In genomic region chr5:20574576-20574975, GRCh38 we compare ENCODE assay signal across 18 cellular contexts.
A peak's percentile ranks its signal among the peaks of the same experiment; 100 is the strongest.
DNase-seq lines count a peak whose midpoint lies in the region; TF ChIP-seq lines count a peak whose summit lies in the region.
"Had no signal": no experiment of that assay in that cellular context is flagged by ENCODE, and none has a peak within 500 bp of the region (broad histone marks: within the 10 kb centered on the region; RNA-seq: fewer than 3 reads in every experiment).

No MANE protein-coding gene starts in this region.

- H3K36me3 Mint-ChIP-seq in brain = no peaks in the 10 kb centered on the region
- H3K36me3 Mint-ChIP-seq in progenitor cell of endocrine pancreas (ENCODE audit: insufficient read depth) = no peaks in the 10 kb centered on the region
- H3K36me3 Mint-ChIP-seq: CD4-positive, CD25-positive, alpha-beta regulatory T cell; CD8-positive, alpha-beta memory T cell; IgD-negative memory B cell had no signal

- no peaks in the 10 kb centered on the region for H3K27me3 ChIP-seq in endocrine pancreas (ENCODE audit: control insufficient read depth, insufficient read depth, low read length)
- H3K27me3 ChIP-seq: BE2C had no signal

- H3K27me3 Mint-ChIP-seq in brain = peaks cover 5% of the 10 kb centered on the region
- H3K27me3 Mint-ChIP-seq in progenitor cell of endocrine pancreas = no peaks in the 10 kb centered on the region
- H3K27me3 Mint-ChIP-seq: CD4-positive, CD25-positive, alpha-beta regulatory T cell; CD8-positive, alpha-beta memory T cell; IgD-negative memory B cell had no signal

- peak overlapping the region; percentile 73 for H3K4me3 ChIP-seq in endocrine pancreas (ENCODE audit: control insufficient read depth, insufficient read depth, low read length)

- H3K9me3 Mint-ChIP-seq in brain (peaks cover 0 to 5% (median 0%) of the 10 kb centered on the region in 5 experiments), progenitor cell of endocrine pancreas (ENCODE audit: low read depth) (no peaks in the 10 kb centered on the region)

- DNase-seq in progenitor cell of endocrine pancreas (ENCODE audit: low spot score, unreplicated experiment) = no peak
- DNase-seq in NOMO-1 treated with dmso at 0.1 percent for 144 hours (lab: John Stamatoyannopoulos, UW; ENCODE audit: unreplicated experiment) = no peak
- DNase-seq in activated T-cell treated with anti-CD3 and anti-CD28 coated beads, Interleukin-2, amount 50 U/mL, for 48 hours = no peak
- DNase-seq in globus pallidus (ENCODE audit: low spot score) = no peak
- DNase-seq: ACHN; BE2C; CD4-positive, CD25-positive, alpha-beta regulatory T cell; CD8-positive, alpha-beta memory T cell; COR-L47; DMS153; DMS79; GF-D8; GOT3; H7; HFFc6 had no signal

- peaks cover 39% of the 10 kb centered on the region for H3K4me1 ChIP-seq in endocrine pancreas (ENCODE audit: control insufficient read depth, insufficient read depth, low read length)
- H3K4me1 ChIP-seq: BE2C had no signal

- no peak overlapping the region for H3K9ac ChIP-seq in endocrine pancreas (ENCODE audit: control insufficient read depth, insufficient read depth, low read length)

- peaks cover 33% of the 10 kb centered on the region for H3K4me1 Mint-ChIP-seq in brain
- H3K4me1 Mint-ChIP-seq in progenitor cell of endocrine pancreas (ENCODE audit: low read depth) = peaks cover 31% of the 10 kb centered on the region
- H3K4me1 Mint-ChIP-seq: CD4-positive, CD25-positive, alpha-beta regulatory T cell; CD8-positive, alpha-beta memory T cell had no signal

- no peaks in the 10 kb centered on the region for H3K9me3 ChIP-seq in endocrine pancreas (ENCODE audit: control insufficient read depth, low read length)
- H3K9me3 ChIP-seq: BE2C had no signal

- peak overlapping the region; percentile 33 to 78 (median 66) for H3K4me3 Mint-ChIP-seq in brain
- peak overlapping the region; percentile 34 for H3K4me3 Mint-ChIP-seq in progenitor cell of endocrine pancreas (ENCODE audit: low read depth)
- H3K4me3 Mint-ChIP-seq: CD4-positive, CD25-positive, alpha-beta regulatory T cell; CD8-positive, alpha-beta memory T cell; HFFc6; IgD-negative memory B cell had no signal

- no peaks in the 10 kb centered on the region for H3K36me3 ChIP-seq in endocrine pancreas (ENCODE audit: control insufficient read depth, insufficient read depth, low read length)
- H3K36me3 ChIP-seq: BE2C had no signal

- H3K27ac Mint-ChIP-seq in brain (peak overlapping the region in 1 of 5 experiments; percentile 34), progenitor cell of endocrine pancreas (no peak overlapping the region)
- H3K27ac Mint-ChIP-seq: CD4-positive, CD25-positive, alpha-beta regulatory T cell; CD8-positive, alpha-beta memory T cell; HFFc6; IgD-negative memory B cell had no signal

- TF ChIP-seq CTCF in brain (conservative IDR thresholded peaks at IDR 0.05) (no peak), progenitor cell of endocrine pancreas (IDR thresholded peaks at IDR 0.05; ENCODE audit: unreplicated experiment) (no peak)
